16 cellular contexts compared by ENCODE assay signal in genomic region chr16:73092236-73092781, GRCh38. TPM values are rescaled to one million over a fixed set of nuclear protein-coding genes. Genes with fewer than 3 reads are reported as not detected.
DNase-seq lines count a peak whose midpoint lies in the region; ATAC-seq, FAIRE-seq and TF ChIP-seq lines count a peak whose summit lies in the region.
"Had no signal": no experiment of that assay in that cellular context is flagged by ENCODE, and none has a peak within 500 bp of the region (broad histone marks: within the 10 kb centered on the region; RNA-seq: fewer than 3 reads in every experiment).

No MANE protein-coding gene starts in this region.

- peak overlapping the region; percentile 62 for H3K27ac Mint-ChIP-seq in activated naive CD4-positive, alpha-beta T cell treated with anti-CD3 and anti-CD28 coated beads for 36 hours
- peak overlapping the region; percentile 74 for H3K27ac Mint-ChIP-seq in mesothelial cell of epicardium
- H3K27ac Mint-ChIP-seq: stimulated activated naive B cell treated with anti-CD40 and anti-IgM and Interleukin-4, amounts not matched to agents 10 μg/mL and 1 μg/mL and 100 μg/mL, for 72 hours had no signal

- H3K36me3 Mint-ChIP-seq in activated naive CD4-positive, alpha-beta T cell treated with anti-CD3 and anti-CD28 coated beads for 36 hours (ENCODE audit: low read depth) = peaks cover 1% of the 10 kb centered on the region
- no peaks in the 10 kb centered on the region for H3K36me3 Mint-ChIP-seq in mesothelial cell of epicardium
- H3K36me3 Mint-ChIP-seq: stimulated activated naive B cell treated with anti-CD40 and anti-IgM and Interleukin-4, amounts not matched to agents 10 μg/mL and 1 μg/mL and 100 μg/mL, for 72 hours had no signal

- TF ChIP-seq CTCF in dorsolateral prefrontal cortex (IDR thresholded peaks at IDR 0.05 in 54 of 56, conservative IDR thresholded peaks at IDR 0.05 in 2 of 56; ENCODE audit: low read depth in 1 of 56, partially characterized antibody in 56 of 56) (no peak), mesothelial cell of epicardium (IDR thresholded peaks at IDR 0.05; ENCODE audit: unreplicated experiment) (no peak), tibial artery (IDR thresholded peaks at IDR 0.05) (no peak)

- no peaks in the 10 kb centered on the region for H3K9me3 ChIP-seq in tibial artery
- H3K9me3 ChIP-seq: sigmoid colon, uterus had no signal

- CTCF ChIA-PET in activated naive CD4-positive, alpha-beta T cell treated with anti-CD3 and anti-CD28 coated beads for 36 hours (lab: Charles Lee) = interaction anchor here (0.6 kb wide), 1 partner anchor 70 kb away, joined by 6 read pairs; no protein-coding TSS in a partner anchor

- H3K4me1 ChIP-seq in tibial artery = peaks cover 0 to 81% (median 40%) of the 10 kb centered on the region in 4 donors
- H3K4me1 ChIP-seq: uterus had no signal

- no peak for DNase-seq in activated naive CD4-positive, alpha-beta T cell treated with anti-CD3 and anti-CD28 coated beads for 36 hours
- DNase-seq in activated naive CD4-positive, alpha-beta T cell (lab: John Stamatoyannopoulos, UW) = no peak
- DNase-seq in dorsolateral prefrontal cortex (peak in 5 of 10 donors; percentile 24 to 44 (median 38)), mesothelial cell of epicardium (ENCODE audit: low spot score in 2 of 2, unreplicated experiment in 2 of 2) (no peak), tibial artery (no peak), GM12891 (ENCODE audit: insufficient read length, low spot score) (no peak)
- DNase-seq: activated CD4-positive, alpha-beta T cell treated with anti-CD3 and anti-CD28 coated beads, Interleukin-2, amount 50 U/mL, for 48 hours; NCI-H1048; sigmoid colon; stimulated activated naive B cell treated with anti-CD40 and anti-IgM and Interleukin-4, amounts not matched to agents 10 μg/mL and 1 μg/mL and 100 μg/mL, for 72 hours; uterus had no signal

- no peak overlapping the region for H3K4me3 Mint-ChIP-seq in activated naive CD4-positive, alpha-beta T cell treated with anti-CD3 and anti-CD28 coated beads for 36 hours
- H3K4me3 Mint-ChIP-seq in mesothelial cell of epicardium = no peak overlapping the region
- H3K4me3 Mint-ChIP-seq: stimulated activated naive B cell treated with anti-CD40 and anti-IgM and Interleukin-4, amounts not matched to agents 10 μg/mL and 1 μg/mL and 100 μg/mL, for 72 hours had no signal

- no peaks in the 10 kb centered on the region for H3K9me3 Mint-ChIP-seq in activated naive CD4-positive, alpha-beta T cell treated with anti-CD3 and anti-CD28 coated beads for 36 hours
- H3K9me3 Mint-ChIP-seq in mesothelial cell of epicardium = no peaks in the 10 kb centered on the region
- H3K9me3 Mint-ChIP-seq: stimulated activated naive B cell treated with anti-CD40 and anti-IgM and Interleukin-4, amounts not matched to agents 10 μg/mL and 1 μg/mL and 100 μg/mL, for 72 hours had no signal

- H3K27me3 Mint-ChIP-seq in activated naive CD4-positive, alpha-beta T cell treated with anti-CD3 and anti-CD28 coated beads for 36 hours (ENCODE audit: low read depth) = no peaks in the 10 kb centered on the region
- H3K27me3 Mint-ChIP-seq in mesothelial cell of epicardium (ENCODE audit: low read depth) = no peaks in the 10 kb centered on the region
- H3K27me3 Mint-ChIP-seq: stimulated activated naive B cell treated with anti-CD40 and anti-IgM and Interleukin-4, amounts not matched to agents 10 μg/mL and 1 μg/mL and 100 μg/mL, for 72 hours had no signal

- peaks cover 6% of the 10 kb centered on the region for H3K4me1 Mint-ChIP-seq in activated naive CD4-positive, alpha-beta T cell treated with anti-CD3 and anti-CD28 coated beads for 36 hours (ENCODE audit: low read depth)
- H3K4me1 Mint-ChIP-seq in mesothelial cell of epicardium = peaks cover 40% of the 10 kb centered on the region

- no peaks in the 10 kb centered on the region for H3K36me3 ChIP-seq in tibial artery
- H3K36me3 ChIP-seq: sigmoid colon, uterus had no signal

- H3K27ac ChIP-seq in dorsolateral prefrontal cortex (peak overlapping the region in 52 of 59 donors; percentile 5 to 82 (median 62)), tibial artery (peak overlapping the region; percentile 88 to 99)
- H3K27ac ChIP-seq: RWPE1, sigmoid colon, uterus had no signal

- no peak for FAIRE-seq in GM12891 (lab: Jason Lieb, UNC)
- FAIRE-seq: endometrium, keratinocyte had no signal

- no peaks in the 10 kb centered on the region for H3K27me3 ChIP-seq in dorsolateral prefrontal cortex
- no peaks in the 10 kb centered on the region for H3K27me3 ChIP-seq in tibial artery
- H3K27me3 ChIP-seq: sigmoid colon, uterus had no signal

- TF ChIP-seq POLR2A in GM12891 (IDR thresholded peaks at IDR 0.05; ENCODE audit: low read depth, low read length) = no peak

- H3K4me3 ChIP-seq in dorsolateral prefrontal cortex (peak overlapping the region in 11 of 59 donors; percentile 5 to 37 (median 24)), tibial artery (peak overlapping the region; percentile 31 to 40)
- H3K4me3 ChIP-seq: sigmoid colon, uterus had no signal

- ATAC-seq in GM19467 (IDR thresholded peaks at IDR 0.05; ENCODE audit: unreplicated experiment) (no peak), GM21423 (IDR thresholded peaks at IDR 0.05; ENCODE audit: unreplicated experiment) (no peak)
- ATAC-seq: stimulated activated naive B cell treated with anti-CD40 and anti-IgM and Interleukin-4, amounts not matched to agents 10 μg/mL and 1 μg/mL and 100 μg/mL, for 72 hours had no signal

- intact Hi-C loops in activated naive CD4-positive, alpha-beta T cell treated with anti-CD3 and anti-CD28 coated beads for 36 hours (cut with micrococcal nuclease) = no loop called here
- intact Hi-C loops in dorsolateral prefrontal cortex (cut with DNase I) = no loop called here
- intact Hi-C loops in tibial artery (cut with DNase I; ENCODE audit: low total_unique reads) = loop anchor here (2.0 to 10.0 kb wide), 2 partner anchors 22 to 82 kb away; no protein-coding TSS in a partner anchor

TF ChIP-seq in GM12891, 5 proteins besides CTCF, POLR2A, EP300 and RAD21:
- TF ChIP-seq PAX5 (IDR thresholded peaks at IDR 0.05; ENCODE audit: insufficient read depth, low read length, severe bottlenecking) (no peak), SPI1 (IDR thresholded peaks at IDR 0.05; ENCODE audit: low read depth, low read length) (no peak), POLR2AphosphoS5 (IDR thresholded peaks at IDR 0.05; ENCODE audit: low read depth, low read length) (no peak), POU2F2 (IDR thresholded peaks at IDR 0.05; ENCODE audit: low read depth, low read length) (no peak), TAF1 (IDR thresholded peaks at IDR 0.05; ENCODE audit: low read depth, low read length) (no peak)

RNA-seq across cellular contexts. Expression of gene ZFHX3, which starts 44.4 kb away (rescaled TPM):
- under 1 TPM; 0.44 to 0.72 TPM for total RNA-seq in activated naive CD4-positive, alpha-beta T cell treated with anti-CD3 and anti-CD28 coated beads for 36 hours
- total RNA-seq in dorsolateral prefrontal cortex (10 to 100 TPM in 109 of 120 experiments, 1 to 10 TPM in 11; 7.3 to 24.4 (median 13.4) TPM), mesothelial cell of epicardium (63.8 to 68.1 TPM (median 67.1 TPM) in 3 replicates)
- 2.8 TPM for polyA plus RNA-seq in GM12891 (2012; ENCODE audit: low read depth, missing spikeins)

Comparison
In these comparisons a context has a peak if more than half of its experiments do, and no peak if none do; other contexts are left out.
1. RNA of gene ZFHX3, which starts 44.4 kb away (total RNA-seq): 63.8 to 68.1 TPM in mesothelial cell of epicardium and 7.3 to 24.4 TPM in dorsolateral prefrontal cortex; 0.44 to 0.72 TPM in activated naive CD4-positive, alpha-beta T cell treated with anti-CD3 and anti-CD28 coated beads for 36 hours; every median in the first group is over 4 times any median in the second.